1 cellular context compared by ENCODE assay signal in genomic region chr5:6717687-6718086, GRCh38.
TF ChIP-seq lines count a peak whose summit lies in the region.

No MANE protein-coding gene starts in this region.

TF ChIP-seq in A549, 52 proteins besides CTCF, POLR2A, EP300 and RAD21 (continued from another document):
- TF ChIP-seq E2F6 (IDR thresholded peaks at IDR 0.05; ENCODE audit: borderline replicate concordance, low read depth) (no peak), CHD4 (IDR thresholded peaks at IDR 0.05; ENCODE audit: borderline replicate concordance) (no peak), ZSCAN20 (CRISPR knock-in tag; IDR thresholded peaks at IDR 0.05) (no peak), SREBF2 (IDR thresholded peaks at IDR 0.05) (no peak), HOXB5 (CRISPR knock-in tag; IDR thresholded peaks at IDR 0.05) (no peak), TFCP2L1 (CRISPR knock-in tag; IDR thresholded peaks at IDR 0.05) (no peak)
- TF ChIP-seq, protein P1, sequence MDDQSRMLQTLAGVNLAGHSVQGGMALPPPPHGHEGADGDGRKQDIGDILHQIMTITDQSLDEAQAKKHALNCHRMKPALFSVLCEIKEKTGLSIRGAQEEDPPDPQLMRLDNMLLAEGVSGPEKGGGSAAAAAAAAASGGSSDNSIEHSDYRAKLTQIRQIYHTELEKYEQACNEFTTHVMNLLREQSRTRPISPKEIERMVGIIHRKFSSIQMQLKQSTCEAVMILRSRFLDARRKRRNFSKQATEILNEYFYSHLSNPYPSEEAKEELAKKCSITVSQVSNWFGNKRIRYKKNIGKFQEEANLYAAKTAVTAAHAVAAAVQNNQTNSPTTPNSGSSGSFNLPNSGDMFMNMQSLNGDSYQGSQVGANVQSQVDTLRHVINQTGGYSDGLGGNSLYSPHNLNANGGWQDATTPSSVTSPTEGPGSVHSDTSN (IDR thresholded peaks at IDR 0.05): no peak
TF ChIP-seq in A549: peak in this region for 0.
